Comparison of ENCODE assay signal across 12 cellular contexts in the genomic region with DNA sequence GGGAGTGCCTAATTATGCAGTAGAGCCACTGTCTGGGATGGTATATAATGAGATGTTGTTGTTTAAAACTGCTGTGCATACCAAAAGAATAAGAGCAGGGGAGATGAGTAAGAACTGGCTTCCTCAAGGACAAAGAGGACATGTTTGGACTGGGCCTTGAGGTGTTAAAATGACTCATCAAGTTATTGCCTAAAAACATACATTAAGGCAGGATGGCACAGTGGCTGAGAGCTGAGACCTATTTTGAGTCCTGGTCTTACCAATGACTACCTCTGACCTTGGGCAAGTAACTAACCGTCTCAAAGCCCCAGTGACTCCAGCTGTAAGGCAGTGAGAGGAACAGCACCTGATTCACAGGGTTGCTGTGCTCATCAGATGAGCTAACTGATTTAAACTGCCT.
DNase-seq lines count a peak whose midpoint lies in the region; ATAC-seq and TF ChIP-seq lines count a peak whose summit lies in the region.
"Had no signal": no experiment of that assay in that cellular context is flagged by ENCODE, and none has a peak within 500 bp of the region (broad histone marks: within the 10 kb centered on the region; RNA-seq: fewer than 3 reads in every experiment).

No MANE protein-coding gene starts in this region.

- no peak overlapping the region for H3K4me3 Mint-ChIP-seq in activated CD4-positive, alpha-beta memory T cell treated with anti-CD3 and anti-CD28 coated beads for 36 hours
- H3K4me3 Mint-ChIP-seq: immature natural killer cell had no signal

- peak; percentile 95 for ATAC-seq in GM18502 (IDR thresholded peaks at IDR 0.05; ENCODE audit: poor library complexity, unreplicated experiment)
- ATAC-seq in GM19467 (IDR thresholded peaks at IDR 0.05; ENCODE audit: unreplicated experiment): peak; percentile 92
- peak; percentile 81 for ATAC-seq in HG03045 (IDR thresholded peaks at IDR 0.05; ENCODE audit: unreplicated experiment)

- H3K4me3 ChIP-seq in esophagus muscularis mucosa: no peak overlapping the region
- H3K4me3 ChIP-seq: coronary artery had no signal

- no peak for TF ChIP-seq POLR2A in esophagus muscularis mucosa (IDR thresholded peaks at IDR 0.05; ENCODE audit: low read depth)

- H3K27me3 ChIP-seq in esophagus muscularis mucosa: no peaks in the 10 kb centered on the region

- no peaks in the 10 kb centered on the region for H3K9me3 Mint-ChIP-seq in activated CD4-positive, alpha-beta memory T cell treated with anti-CD3 and anti-CD28 coated beads for 36 hours
- H3K9me3 Mint-ChIP-seq: immature natural killer cell had no signal

- peaks cover 2% of the 10 kb centered on the region for H3K27me3 Mint-ChIP-seq in activated CD4-positive, alpha-beta memory T cell treated with anti-CD3 and anti-CD28 coated beads for 36 hours

- H3K9me3 ChIP-seq in esophagus muscularis mucosa: no peaks in the 10 kb centered on the region

- no peaks in the 10 kb centered on the region for H3K4me1 Mint-ChIP-seq in activated CD4-positive, alpha-beta memory T cell treated with anti-CD3 and anti-CD28 coated beads for 36 hours (ENCODE audit: low read depth)
- H3K4me1 Mint-ChIP-seq: immature natural killer cell had no signal

- H3K36me3 ChIP-seq in esophagus muscularis mucosa: no peaks in the 10 kb centered on the region

- no peaks in the 10 kb centered on the region for H3K4me1 ChIP-seq in esophagus muscularis mucosa
- H3K4me1 ChIP-seq: parathyroid adenoma had no signal

- H3K27ac ChIP-seq in esophagus muscularis mucosa (replicated peaks in 1 of 4): no peak overlapping the region
- H3K27ac ChIP-seq: coronary artery, parathyroid adenoma had no signal

- peak; percentile 15 for DNase-seq in activated CD4-positive, alpha-beta memory T cell treated with anti-CD3 and anti-CD28 coated beads for 36 hours
- DNase-seq in NCI-H2029 (lab: John Stamatoyannopoulos, UW) (no peak), ACHN (no peak), esophagus muscularis mucosa (ENCODE audit: extremely low spot score) (no peak)
- DNase-seq in stimulated activated CD4-positive, alpha-beta T cell treated with anti-CD3 and anti-CD28 coated beads, Interleukin-4, amount 100 ng/mL, for 1 hour: no peak
- DNase-seq: DMS79, immature natural killer cell had no signal

- no peak for TF ChIP-seq CTCF in esophagus muscularis mucosa (IDR thresholded peaks at IDR 0.05)

- no peaks in the 10 kb centered on the region for H3K36me3 Mint-ChIP-seq in activated CD4-positive, alpha-beta memory T cell treated with anti-CD3 and anti-CD28 coated beads for 36 hours
- H3K36me3 Mint-ChIP-seq: immature natural killer cell had no signal

- in situ Hi-C loops in ACHN (cut with HindIII; ENCODE audit: low pct_ligation_motif_present, low pct_unique_long_range_greater_than_20kb, low sequenced_read_pairs): loop anchor here (25.0 kb wide), 1 partner anchor 163 kb away; no protein-coding TSS in a partner anchor

- H3K27ac Mint-ChIP-seq in activated CD4-positive, alpha-beta memory T cell treated with anti-CD3 and anti-CD28 coated beads for 36 hours: no peak overlapping the region
- H3K27ac Mint-ChIP-seq: immature natural killer cell had no signal

- TF ChIP-seq EP300 in esophagus muscularis mucosa (IDR thresholded peaks at IDR 0.05): no peak

- CTCF ChIA-PET in activated CD4-positive, alpha-beta memory T cell treated with anti-CD3 and anti-CD28 coated beads for 36 hours (lab: Charles Lee): interaction anchor here (1.1 kb wide), 1 partner anchor 150 kb away, joined by 3 read pairs; no protein-coding TSS in a partner anchor

- POLR2A ChIA-PET in activated CD4-positive, alpha-beta memory T cell treated with anti-CD3 and anti-CD28 coated beads for 36 hours (lab: Charles Lee): no interaction called here

- 83% methylated on average over 1 of the region's 1 CpG for WGBS in esophagus muscularis mucosa

- intact Hi-C loops in activated CD4-positive, alpha-beta memory T cell treated with anti-CD3 and anti-CD28 coated beads for 36 hours (cut with micrococcal nuclease): no loop called here
- intact Hi-C loops in esophagus muscularis mucosa (cut with DNase I): no loop called here
